Comparison of ENCODE assay signal across 23 cellular contexts in genomic region chr3:196634851-196635250, GRCh38.
A peak's percentile ranks its signal among the peaks of the same experiment; 100 is the strongest.
DNase-seq lines count a peak whose midpoint lies in the region; ATAC-seq and TF ChIP-seq lines count a peak whose summit lies in the region.
"Had no signal": no experiment of that assay in that cellular context is flagged by ENCODE, and none has a peak within 500 bp of the region (broad histone marks: within the 10 kb centered on the region; RNA-seq: fewer than 3 reads in every experiment).

No MANE protein-coding gene starts in this region.

- peaks cover 70 to 88% (median 81%) of the 10 kb centered on the region in 10 experiments for H3K4me1 ChIP-seq in BLaER1 treated with 17β-estradiol and CSF1 and Interleukin-3, amounts not matched to agents 10 nM and 100 nM
- peaks cover 52 to 70% of the 10 kb centered on the region in 2 experiments for H3K4me1 ChIP-seq in neutrophil (ENCODE audit: control insufficient read depth in 1 of 2, insufficient read depth in 1 of 2, low read depth in 1 of 2, low read length in 1 of 2)

- no peaks in the 10 kb centered on the region for H3K9me3 ChIP-seq in BLaER1 treated with 17β-estradiol and CSF1 and Interleukin-3, amounts not matched to agents 10 nM and 100 nM (replicated peaks in 1 of 11)
- no peaks in the 10 kb centered on the region for H3K9me3 ChIP-seq in neutrophil
- H3K9me3 ChIP-seq: ovary, right atrium auricular region, testis had no signal

- peak overlapping the region; percentile 68 for H3K4me3 Mint-ChIP-seq in dendritic cell treated with granulocyte-macrophage colony-stimulating factor and Interleukin-4, amounts not matched to agents 40 ng/mL and 50 ng/mL, for 4 days
- H3K4me3 Mint-ChIP-seq: activated CD8-positive, alpha-beta T cell treated with anti-CD3 and anti-CD28 coated beads, Interleukin-2, amount 10 ng/mL, durations not matched to agents 7 days and 5 days; activated T-cell treated with anti-CD3 and anti-CD28 coated beads, Interleukin-2, amount 50 U/mL, for 24 hours; H9; WTC11 had no signal

- H3K27ac ChIP-seq in BLaER1 treated with 17β-estradiol and CSF1 and Interleukin-3, amounts not matched to agents 10 nM and 100 nM: peak overlapping the region; percentile 90 to 97 (median 95); a peak in 21 of 22 replicates
- H3K27ac ChIP-seq in HL-60 (replicated peaks) (peak overlapping the region; percentile 59), neutrophil (peak overlapping the region; percentile 18)
- H3K27ac ChIP-seq: hepatocyte, ovary, right atrium auricular region, testis had no signal

- no peaks in the 10 kb centered on the region for H3K27me3 Mint-ChIP-seq in dendritic cell treated with granulocyte-macrophage colony-stimulating factor and Interleukin-4, amounts not matched to agents 40 ng/mL and 50 ng/mL, for 4 days
- H3K27me3 Mint-ChIP-seq: activated T-cell treated with anti-CD3 and anti-CD28 coated beads, Interleukin-2, amount 50 U/mL, for 24 hours had no signal

- no peaks in the 10 kb centered on the region for H3K9me3 Mint-ChIP-seq in dendritic cell treated with granulocyte-macrophage colony-stimulating factor and Interleukin-4, amounts not matched to agents 40 ng/mL and 50 ng/mL, for 4 days
- H3K9me3 Mint-ChIP-seq: activated naive CD4-positive, alpha-beta T cell treated with anti-CD3 and anti-CD28 coated beads, Interleukin-2, amount 50 U/mL, for 72 hours; activated T-cell treated with anti-CD3 and anti-CD28 coated beads, Interleukin-2, amount 50 U/mL, for 24 hours; H9; WTC11 had no signal

- peaks cover 56% of the 10 kb centered on the region for H3K36me3 Mint-ChIP-seq in dendritic cell treated with granulocyte-macrophage colony-stimulating factor and Interleukin-4, amounts not matched to agents 40 ng/mL and 50 ng/mL, for 4 days (ENCODE audit: low read depth)
- H3K36me3 Mint-ChIP-seq: WTC11 had no signal

- ATAC-seq in GM21381 (IDR thresholded peaks at IDR 0.05; ENCODE audit: unreplicated experiment): no peak
- ATAC-seq: activated CD8-positive, alpha-beta T cell treated with anti-CD3 and anti-CD28 coated beads, Interleukin-2, amount 10 ng/mL, durations not matched to agents 7 days and 5 days; activated naive CD4-positive, alpha-beta T cell treated with anti-CD3 and anti-CD28 coated beads, Interleukin-2, amount 50 U/mL, for 72 hours; PC-3; WTC11 had no signal

- peak overlapping the region in 3 of 10 experiments; percentile 2 to 27 (median 10); a peak in 3 of 20 replicates for H3K4me3 ChIP-seq in BLaER1 treated with 17β-estradiol and CSF1 and Interleukin-3, amounts not matched to agents 10 nM and 100 nM
- H3K4me3 ChIP-seq in HL-60 (replicated peaks; ENCODE audit: insufficient read depth, low read length) (no peak overlapping the region), neutrophil (ENCODE audit: low read depth in 1 of 2, low read length in 1 of 2) (no peak overlapping the region)
- H3K4me3 ChIP-seq: hepatocyte, ovary, right atrium auricular region, testis had no signal

- no peaks in the 10 kb centered on the region for H3K36me3 ChIP-seq in BLaER1 treated with 17β-estradiol and CSF1 and Interleukin-3, amounts not matched to agents 10 nM and 100 nM
- no peaks in the 10 kb centered on the region for H3K36me3 ChIP-seq in neutrophil
- H3K36me3 ChIP-seq: ovary, right atrium auricular region had no signal

- H3K9ac ChIP-seq in BLaER1 treated with 17β-estradiol and CSF1 and Interleukin-3, amounts not matched to agents 10 nM and 100 nM: peak overlapping the region in 9 of 11 experiments; percentile 89 to 96 (median 93); a peak in 17 of 22 replicates

- no peaks in the 10 kb centered on the region; a peak in 1 of 22 replicates for H4K20me1 ChIP-seq in BLaER1 treated with 17β-estradiol and CSF1 and Interleukin-3, amounts not matched to agents 10 nM and 100 nM

- H3K4me1 Mint-ChIP-seq in dendritic cell treated with granulocyte-macrophage colony-stimulating factor and Interleukin-4, amounts not matched to agents 40 ng/mL and 50 ng/mL, for 4 days (ENCODE audit: low read depth): peaks cover 76% of the 10 kb centered on the region

- peak overlapping the region; percentile 97 for H3K27ac Mint-ChIP-seq in dendritic cell treated with granulocyte-macrophage colony-stimulating factor and Interleukin-4, amounts not matched to agents 40 ng/mL and 50 ng/mL, for 4 days
- H3K27ac Mint-ChIP-seq: activated CD8-positive, alpha-beta T cell treated with anti-CD3 and anti-CD28 coated beads, Interleukin-2, amount 10 ng/mL, durations not matched to agents 7 days and 5 days; activated T-cell treated with anti-CD3 and anti-CD28 coated beads, Interleukin-2, amount 50 U/mL, for 24 hours; H9; WTC11 had no signal

- no peaks in the 10 kb centered on the region for H3K27me3 ChIP-seq in BLaER1 treated with 17β-estradiol and CSF1 and Interleukin-3, amounts not matched to agents 10 nM and 100 nM
- H3K27me3 ChIP-seq in HL-60 (ENCODE audit: insufficient read depth, poor library complexity, severe bottlenecking): no peaks in the 10 kb centered on the region
- H3K27me3 ChIP-seq in neutrophil: no peaks in the 10 kb centered on the region
- H3K27me3 ChIP-seq: ovary, testis had no signal

- intact Hi-C loops in dendritic cell treated with granulocyte-macrophage colony-stimulating factor and Interleukin-4, amounts not matched to agents 40 ng/mL and 50 ng/mL, for 4 days (cut with micrococcal nuclease): loop anchor here (1.0 kb wide), 1 partner anchor 10 kb away; no protein-coding TSS in a partner anchor

- no peak for DNase-seq in HL-60 (ENCODE audit: low read depth in 1 of 2, low spot score in 1 of 2)
- no peak for DNase-seq in activated T-cell treated with anti-CD3 and anti-CD28 coated beads, Interleukin-2, amount 50 U/mL, for 48 hours
- no peak for DNase-seq in stimulated activated CD4-positive, alpha-beta T cell treated with anti-CD3 and anti-CD28 coated beads, Interleukin-4, amount 100 ng/mL, for 24 hours
- DNase-seq: activated CD8-positive, alpha-beta T cell treated with anti-CD3 and anti-CD28 coated beads, Interleukin-2, amount 10 ng/mL, durations not matched to agents 7 days and 5 days; activated T-cell treated with anti-CD3 and anti-CD28 coated beads, Interleukin-2, amount 50 U/mL, for 24 hours; COR-L47; effector CD4-positive, alpha-beta T cell; foreskin melanocyte; H9; NCI-H1694 treated with DMSO at 0.1 percent for 48 hours; NCI-H774; ovary; PC-3; SHP77 treated with DMSO at 0.1 percent for 48 hours; testis had no signal

- TF ChIP-seq CTCF in HL-60 (IDR thresholded peaks at IDR 0.05; ENCODE audit: insufficient read depth, low read length) (no peak), neutrophil (IDR thresholded peaks at IDR 0.05) (no peak)

- peak overlapping the region; percentile 86 to 100 (median 99) for H3K4me2 ChIP-seq in BLaER1 treated with 17β-estradiol and CSF1 and Interleukin-3, amounts not matched to agents 10 nM and 100 nM
- H3K4me2 ChIP-seq: hepatocyte had no signal

Comparison
In these comparisons a context has a peak if more than half of its experiments do, and no peak if none do; other contexts are left out.
1. H3K27ac ChIP-seq: peak in every context shown above with its lines; median percentile 95 in BLaER1 treated with 17β-estradiol and CSF1 and Interleukin-3, amounts not matched to agents 10 nM and 100 nM; 59 in HL-60; 18 in neutrophil.